In the genomic region with DNA sequence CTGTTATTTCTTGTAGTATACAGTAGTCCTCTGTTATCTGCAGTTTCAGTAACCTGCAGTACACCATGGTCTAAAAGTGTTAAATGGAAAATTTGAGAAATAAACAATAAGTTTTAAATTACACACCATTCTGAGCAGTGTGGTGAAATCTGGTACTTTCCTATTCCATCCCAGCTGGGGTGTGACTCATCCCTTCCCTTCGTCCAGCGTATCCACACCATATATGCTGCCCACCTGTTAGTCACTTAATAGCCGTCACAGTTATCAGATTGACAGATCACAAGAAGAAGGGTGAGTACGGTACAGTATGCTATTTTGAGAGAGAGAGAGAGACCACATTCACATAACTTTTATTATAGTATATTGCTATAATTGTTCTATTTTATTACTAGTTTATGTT, we compare ENCODE assay signal across 1 cellular context.
A peak's percentile ranks its signal among the peaks of the same experiment; 100 is the strongest.
TF ChIP-seq lines count a peak whose summit lies in the region.

No MANE protein-coding gene starts in this region.

TF ChIP-seq in HEK293, 187 proteins besides CTCF, POLR2A, EP300 and RAD21 (continued from another document and continues in another):
- TF ChIP-seq PATZ1 (tag by site-specific recombination; IDR thresholded peaks at IDR 0.05): no peak
- no peak for TF ChIP-seq ZBTB48 (tag by site-specific recombination; IDR thresholded peaks at IDR 0.05)
- no peak for TF ChIP-seq ZNF114 (tag by site-specific recombination; IDR thresholded peaks at IDR 0.05)
- TF ChIP-seq SCRT2 (tag by site-specific recombination; IDR thresholded peaks at IDR 0.05): peak; percentile 94
- TF ChIP-seq ZBTB6 (tag by site-specific recombination; IDR thresholded peaks at IDR 0.05): no peak
- TF ChIP-seq SP2 (tag by site-specific recombination; IDR thresholded peaks at IDR 0.05): no peak
- TF ChIP-seq ZNF501 (tag by site-specific recombination; IDR thresholded peaks at IDR 0.05): 0 out of 2 replicates have a peak, but pooled peaks have one; percentile 47
- TF ChIP-seq ZBTB8A (tag by site-specific recombination; IDR thresholded peaks at IDR 0.05): no peak
- no peak for TF ChIP-seq TCF7L2 (IDR thresholded peaks at IDR 0.05; ENCODE audit: borderline replicate concordance, low read depth, low read length)
- TF ChIP-seq SCRT1 (tag by site-specific recombination; IDR thresholded peaks at IDR 0.05; ENCODE audit: borderline replicate concordance): peak; percentile 83
- no peak for TF ChIP-seq ZSCAN16 (tag by site-specific recombination; IDR thresholded peaks at IDR 0.05)
- TF ChIP-seq ZNF341 (tag by site-specific recombination; IDR thresholded peaks at IDR 0.05; ENCODE audit: low read depth): no peak
- no peak for TF ChIP-seq ZNF391 (tag by site-specific recombination; IDR thresholded peaks at IDR 0.05; ENCODE audit: borderline replicate concordance, low read depth)
- no peak for TF ChIP-seq ZNF571 (tag by site-specific recombination; IDR thresholded peaks at IDR 0.05)
- TF ChIP-seq GLI4 (tag by site-specific recombination; IDR thresholded peaks at IDR 0.05): no peak
- no peak for TF ChIP-seq ZNF19 (tag by site-specific recombination; IDR thresholded peaks at IDR 0.05; ENCODE audit: low read depth)
- TF ChIP-seq SP3 (tag by site-specific recombination; IDR thresholded peaks at IDR 0.05): no peak
- no peak for TF ChIP-seq ZNF324 (tag by site-specific recombination; IDR thresholded peaks at IDR 0.05)
- TF ChIP-seq OVOL3 (tag by site-specific recombination; IDR thresholded peaks at IDR 0.05): no peak
- TF ChIP-seq, protein P1, sequence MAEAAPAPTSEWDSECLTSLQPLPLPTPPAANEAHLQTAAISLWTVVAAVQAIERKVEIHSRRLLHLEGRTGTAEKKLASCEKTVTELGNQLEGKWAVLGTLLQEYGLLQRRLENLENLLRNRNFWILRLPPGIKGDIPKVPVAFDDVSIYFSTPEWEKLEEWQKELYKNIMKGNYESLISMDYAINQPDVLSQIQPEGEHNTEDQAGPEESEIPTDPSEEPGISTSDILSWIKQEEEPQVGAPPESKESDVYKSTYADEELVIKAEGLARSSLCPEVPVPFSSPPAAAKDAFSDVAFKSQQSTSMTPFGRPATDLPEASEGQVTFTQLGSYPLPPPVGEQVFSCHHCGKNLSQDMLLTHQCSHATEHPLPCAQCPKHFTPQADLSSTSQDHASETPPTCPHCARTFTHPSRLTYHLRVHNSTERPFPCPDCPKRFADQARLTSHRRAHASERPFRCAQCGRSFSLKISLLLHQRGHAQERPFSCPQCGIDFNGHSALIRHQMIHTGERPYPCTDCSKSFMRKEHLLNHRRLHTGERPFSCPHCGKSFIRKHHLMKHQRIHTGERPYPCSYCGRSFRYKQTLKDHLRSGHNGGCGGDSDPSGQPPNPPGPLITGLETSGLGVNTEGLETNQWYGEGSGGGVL (tag by site-specific recombination; IDR thresholded peaks at IDR 0.05): no peak
- TF ChIP-seq ZNF626 (tag by site-specific recombination; IDR thresholded peaks at IDR 0.05): no peak
- no peak for TF ChIP-seq ZNF423 (tag by site-specific recombination; IDR thresholded peaks at IDR 0.05)
- TF ChIP-seq ZNF248 (tag by site-specific recombination; IDR thresholded peaks at IDR 0.05): no peak
- TF ChIP-seq, protein P2, sequence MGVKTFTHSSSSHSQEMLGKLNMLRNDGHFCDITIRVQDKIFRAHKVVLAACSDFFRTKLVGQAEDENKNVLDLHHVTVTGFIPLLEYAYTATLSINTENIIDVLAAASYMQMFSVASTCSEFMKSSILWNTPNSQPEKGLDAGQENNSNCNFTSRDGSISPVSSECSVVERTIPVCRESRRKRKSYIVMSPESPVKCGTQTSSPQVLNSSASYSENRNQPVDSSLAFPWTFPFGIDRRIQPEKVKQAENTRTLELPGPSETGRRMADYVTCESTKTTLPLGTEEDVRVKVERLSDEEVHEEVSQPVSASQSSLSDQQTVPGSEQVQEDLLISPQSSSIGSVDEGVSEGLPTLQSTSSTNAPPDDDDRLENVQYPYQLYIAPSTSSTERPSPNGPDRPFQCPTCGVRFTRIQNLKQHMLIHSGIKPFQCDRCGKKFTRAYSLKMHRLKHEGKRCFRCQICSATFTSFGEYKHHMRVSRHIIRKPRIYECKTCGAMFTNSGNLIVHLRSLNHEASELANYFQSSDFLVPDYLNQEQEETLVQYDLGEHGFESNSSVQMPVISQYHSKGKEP (tag by site-specific recombination; IDR thresholded peaks at IDR 0.05): no peak
- TF ChIP-seq ZNF76 (tag by site-specific recombination; IDR thresholded peaks at IDR 0.05; ENCODE audit: borderline replicate concordance, low read depth): no peak
- no peak for TF ChIP-seq ZNF747 (tag by site-specific recombination; IDR thresholded peaks at IDR 0.05)
- TF ChIP-seq, protein P3, sequence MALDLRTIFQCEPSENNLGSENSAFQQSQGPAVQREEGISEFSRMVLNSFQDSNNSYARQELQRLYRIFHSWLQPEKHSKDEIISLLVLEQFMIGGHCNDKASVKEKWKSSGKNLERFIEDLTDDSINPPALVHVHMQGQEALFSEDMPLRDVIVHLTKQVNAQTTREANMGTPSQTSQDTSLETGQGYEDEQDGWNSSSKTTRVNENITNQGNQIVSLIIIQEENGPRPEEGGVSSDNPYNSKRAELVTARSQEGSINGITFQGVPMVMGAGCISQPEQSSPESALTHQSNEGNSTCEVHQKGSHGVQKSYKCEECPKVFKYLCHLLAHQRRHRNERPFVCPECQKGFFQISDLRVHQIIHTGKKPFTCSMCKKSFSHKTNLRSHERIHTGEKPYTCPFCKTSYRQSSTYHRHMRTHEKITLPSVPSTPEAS (tag by site-specific recombination; IDR thresholded peaks at IDR 0.05): no peak
- TF ChIP-seq ZFP69B (tag by site-specific recombination; IDR thresholded peaks at IDR 0.05): no peak
- no peak for TF ChIP-seq ZSCAN30 (tag by site-specific recombination; IDR thresholded peaks at IDR 0.05)
- TF ChIP-seq SETDB1 (IDR thresholded peaks at IDR 0.05; ENCODE audit: insufficient read length, low read length): no peak
- TF ChIP-seq, protein P4, sequence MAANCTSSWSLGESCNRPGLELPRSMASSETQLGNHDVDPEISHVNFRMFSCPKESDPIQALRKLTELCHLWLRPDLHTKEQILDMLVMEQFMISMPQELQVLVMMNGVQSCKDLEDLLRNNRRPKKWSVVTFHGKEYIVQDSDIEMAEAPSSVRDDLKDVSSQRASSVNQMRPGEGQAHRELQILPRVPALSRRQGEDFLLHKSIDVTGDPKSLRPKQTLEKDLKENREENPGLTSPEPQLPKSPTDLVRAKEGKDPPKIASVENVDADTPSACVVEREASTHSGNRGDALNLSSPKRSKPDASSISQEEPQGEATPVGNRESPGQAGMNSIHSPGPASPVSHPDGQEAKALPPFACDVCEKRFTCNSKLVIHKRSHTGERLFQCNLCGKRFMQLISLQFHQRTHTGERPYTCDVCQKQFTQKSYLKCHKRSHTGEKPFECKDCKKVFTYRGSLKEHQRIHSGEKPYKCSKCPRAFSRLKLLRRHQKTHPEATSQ (tag by site-specific recombination; IDR thresholded peaks at IDR 0.05): no peak
- peak; percentile 36; the same call in 1 of the 2 replicates for TF ChIP-seq ZXDB (tag by site-specific recombination; IDR thresholded peaks at IDR 0.05)
- TF ChIP-seq MEIS1 (CRISPR knock-in tag; IDR thresholded peaks at IDR 0.05; ENCODE audit: borderline replicate concordance): no peak
- no peak for TF ChIP-seq GFI1B (tag by site-specific recombination; IDR thresholded peaks at IDR 0.05)
- no peak for TF ChIP-seq KLF9 (tag by site-specific recombination; IDR thresholded peaks at IDR 0.05; ENCODE audit: low read depth)
- TF ChIP-seq ZNF433 (tag by site-specific recombination; IDR thresholded peaks at IDR 0.05; ENCODE audit: low read depth): no peak
- no peak for TF ChIP-seq FEZF1 (tag by site-specific recombination; IDR thresholded peaks at IDR 0.05)
- TF ChIP-seq ZFHX2 (tag by site-specific recombination; conservative IDR thresholded peaks at IDR 0.05): no peak
- TF ChIP-seq ZNF488 (tag by site-specific recombination; IDR thresholded peaks at IDR 0.05): no peak
- TF ChIP-seq, protein P5, sequence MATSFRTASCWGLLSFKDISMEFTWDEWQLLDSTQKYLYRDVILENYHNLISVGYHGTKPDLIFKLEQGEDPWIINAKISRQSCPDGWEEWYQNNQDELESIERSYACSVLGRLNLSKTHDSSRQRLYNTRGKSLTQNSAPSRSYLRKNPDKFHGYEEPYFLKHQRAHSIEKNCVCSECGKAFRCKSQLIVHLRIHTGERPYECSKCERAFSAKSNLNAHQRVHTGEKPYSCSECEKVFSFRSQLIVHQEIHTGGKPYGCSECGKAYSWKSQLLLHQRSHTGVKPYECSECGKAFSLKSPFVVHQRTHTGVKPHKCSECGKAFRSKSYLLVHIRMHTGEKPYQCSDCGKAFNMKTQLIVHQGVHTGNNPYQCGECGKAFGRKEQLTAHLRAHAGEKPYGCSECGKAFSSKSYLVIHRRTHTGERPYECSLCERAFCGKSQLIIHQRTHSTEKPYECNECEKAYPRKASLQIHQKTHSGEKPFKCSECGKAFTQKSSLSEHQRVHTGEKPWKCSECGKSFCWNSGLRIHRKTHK (tag by site-specific recombination; IDR thresholded peaks at IDR 0.05): no peak
- TF ChIP-seq, protein P6, sequence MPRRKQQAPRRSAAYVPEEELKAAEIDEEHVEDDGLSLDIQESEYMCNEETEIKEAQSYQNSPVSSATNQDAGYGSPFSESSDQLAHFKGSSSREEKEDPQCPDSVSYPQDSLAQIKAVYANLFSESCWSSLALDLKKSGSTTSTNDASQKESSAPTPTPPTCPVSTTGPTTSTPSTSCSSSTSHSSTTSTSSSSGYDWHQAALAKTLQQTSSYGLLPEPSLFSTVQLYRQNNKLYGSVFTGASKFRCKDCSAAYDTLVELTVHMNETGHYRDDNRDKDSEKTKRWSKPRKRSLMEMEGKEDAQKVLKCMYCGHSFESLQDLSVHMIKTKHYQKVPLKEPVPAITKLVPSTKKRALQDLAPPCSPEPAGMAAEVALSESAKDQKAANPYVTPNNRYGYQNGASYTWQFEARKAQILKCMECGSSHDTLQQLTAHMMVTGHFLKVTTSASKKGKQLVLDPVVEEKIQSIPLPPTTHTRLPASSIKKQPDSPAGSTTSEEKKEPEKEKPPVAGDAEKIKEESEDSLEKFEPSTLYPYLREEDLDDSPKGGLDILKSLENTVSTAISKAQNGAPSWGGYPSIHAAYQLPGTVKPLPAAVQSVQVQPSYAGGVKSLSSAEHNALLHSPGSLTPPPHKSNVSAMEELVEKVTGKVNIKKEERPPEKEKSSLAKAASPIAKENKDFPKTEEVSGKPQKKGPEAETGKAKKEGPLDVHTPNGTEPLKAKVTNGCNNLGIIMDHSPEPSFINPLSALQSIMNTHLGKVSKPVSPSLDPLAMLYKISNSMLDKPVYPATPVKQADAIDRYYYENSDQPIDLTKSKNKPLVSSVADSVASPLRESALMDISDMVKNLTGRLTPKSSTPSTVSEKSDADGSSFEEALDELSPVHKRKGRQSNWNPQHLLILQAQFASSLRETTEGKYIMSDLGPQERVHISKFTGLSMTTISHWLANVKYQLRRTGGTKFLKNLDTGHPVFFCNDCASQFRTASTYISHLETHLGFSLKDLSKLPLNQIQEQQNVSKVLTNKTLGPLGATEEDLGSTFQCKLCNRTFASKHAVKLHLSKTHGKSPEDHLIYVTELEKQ (tag by site-specific recombination; IDR thresholded peaks at IDR 0.05; ENCODE audit: borderline replicate concordance): no peak
- no peak for TF ChIP-seq ZNF513 (tag by site-specific recombination; IDR thresholded peaks at IDR 0.05)
- TF ChIP-seq REPIN1 (tag by site-specific recombination; IDR thresholded peaks at IDR 0.05; ENCODE audit: low read depth): no peak
- TF ChIP-seq KLF16 (tag by site-specific recombination; IDR thresholded peaks at IDR 0.05): no peak
- TF ChIP-seq PRDM1 (tag by site-specific recombination; IDR thresholded peaks at IDR 0.05): peak; percentile 52
- peak; percentile 80 for TF ChIP-seq ZNF600 (tag by site-specific recombination; IDR thresholded peaks at IDR 0.05)
- no peak for TF ChIP-seq ZNF184 (tag by site-specific recombination; IDR thresholded peaks at IDR 0.05)
- no peak for TF ChIP-seq ZNF350 (tag by site-specific recombination; IDR thresholded peaks at IDR 0.05)
- no peak for TF ChIP-seq ZNF660 (tag by site-specific recombination; IDR thresholded peaks at IDR 0.05)
- TF ChIP-seq ZNF473 (tag by site-specific recombination; IDR thresholded peaks at IDR 0.05): no peak
- no peak for TF ChIP-seq ZNF174 (tag by site-specific recombination; IDR thresholded peaks at IDR 0.05)
